8 cellular contexts compared by ENCODE assay signal in the genomic region with DNA sequence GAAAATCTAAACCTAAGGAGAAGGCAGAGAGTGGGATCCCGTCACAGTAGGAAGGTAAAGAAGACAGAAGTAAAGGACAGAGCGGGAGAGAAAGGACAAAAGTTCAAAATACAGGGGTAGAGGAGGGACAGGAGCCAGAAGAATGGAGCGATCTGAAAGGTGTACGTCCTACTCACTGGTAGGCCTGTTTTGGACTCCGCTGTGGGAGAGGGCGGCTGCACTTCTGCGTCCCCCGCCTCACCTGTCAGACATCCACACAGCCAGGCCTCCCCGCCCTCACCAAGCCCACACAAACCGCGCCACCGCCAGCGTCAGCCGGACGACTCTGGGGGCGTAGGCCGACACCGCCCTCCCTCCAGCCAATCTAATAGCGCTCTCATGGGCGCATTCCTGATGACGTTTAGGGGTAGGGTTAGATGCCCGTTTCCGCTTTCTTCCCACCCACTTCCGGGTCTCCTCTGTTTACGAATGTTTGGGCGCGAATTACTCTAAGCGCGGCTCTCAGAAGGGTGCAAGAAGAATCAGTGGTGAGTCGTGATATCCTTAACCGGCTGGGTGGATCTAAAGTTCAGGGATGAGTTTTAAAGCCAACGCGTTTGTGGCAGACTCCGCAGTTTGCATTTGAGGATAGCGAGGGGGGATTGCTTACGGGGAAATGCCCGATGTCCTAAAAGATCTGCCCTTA. TPM values are rescaled to one million over a fixed set of nuclear protein-coding genes. Genes with fewer than 3 reads are reported as not detected.
A peak's percentile ranks its signal among the peaks of the same experiment; 100 is the strongest.
DNase-seq lines count a peak whose midpoint lies in the region; ATAC-seq, FAIRE-seq and TF ChIP-seq lines count a peak whose summit lies in the region.

A gene with protein sequence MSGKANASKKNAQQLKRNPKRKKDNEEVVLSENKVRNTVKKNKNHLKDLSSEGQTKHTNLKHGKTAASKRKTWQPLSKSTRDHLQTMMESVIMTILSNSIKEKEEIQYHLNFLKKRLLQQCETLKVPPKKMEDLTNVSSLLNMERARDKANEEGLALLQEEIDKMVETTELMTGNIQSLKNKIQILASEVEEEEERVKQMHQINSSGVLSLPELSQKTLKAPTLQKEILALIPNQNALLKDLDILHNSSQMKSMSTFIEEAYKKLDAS (plus strand): TSS at position 444 of the 685 bp plus-strand sequence. CDS start 6,807 bp downstream, outside the sequence.
MMUT (minus strand) TSS at position 327 of the 685 bp plus-strand sequence. CDS start 3,787 bp downstream, outside the sequence.

- peak; percentile 94 for DNase-seq in D341Med (ENCODE audit: low spot score)
- DNase-seq in HuH-7 (ENCODE audit: low spot score): peak; percentile 75
- DNase-seq in activated CD8-positive, alpha-beta memory T cell treated with anti-CD3 and anti-CD28 coated beads, Interleukin-2, amount 50 U/mL, for 48 hours: peak; percentile 91
- DNase-seq in endothelial cell of umbilical vein (ENCODE audit: low read depth, low spot score): peak; percentile 94
- DNase-seq in midbrain (lab: John Stamatoyannopoulos, UW): peak; percentile 96
- peak; percentile 72 to 74 for DNase-seq in stimulated activated CD8-positive, alpha-beta memory T cell treated with anti-CD3 and anti-CD28 coated beads, Interleukin-2, amount 100 ng/mL, for 1 hour (ENCODE audit: low read depth in 2 of 2)

- peak within 1 kb of the TSS; percentile 97 for H3K4me3 ChIP-seq in OCI-LY3 (ENCODE audit: low read length)
- peak within 1 kb of the TSS; percentile 66 to 96 (median 92) for H3K4me3 ChIP-seq in endothelial cell of umbilical vein (replicated peaks in 1 of 3; ENCODE audit: insufficient read depth in 1 of 3, low read depth in 1 of 3, low read length in 3 of 3)

- no peak for TF ChIP-seq CTCF in OCI-LY3 (IDR thresholded peaks at IDR 0.05; ENCODE audit: low read depth, low read length)
- TF ChIP-seq CTCF in endothelial cell of umbilical vein (IDR thresholded peaks at IDR 0.05; ENCODE audit: extremely low read depth in 1 of 2, insufficient read depth in 1 of 2, low read depth in 1 of 2, low read length in 2 of 2): no peak

- H3K9ac ChIP-seq in OCI-LY3 (ENCODE audit: low read length) (peak within 1 kb of the TSS; percentile 82), endothelial cell of umbilical vein (replicated peaks; ENCODE audit: extremely low read depth, insufficient read depth, low read length) (peak within 1 kb of the TSS; percentile 77)

- FAIRE-seq in endothelial cell of umbilical vein (lab: Jason Lieb, UNC): peak; percentile 97

- no peaks in the 10 kb centered on the region for H3K27me3 ChIP-seq in OCI-LY3 (ENCODE audit: low read depth, low read length)
- no peaks in the 10 kb centered on the region for H3K27me3 ChIP-seq in endothelial cell of umbilical vein (ENCODE audit: control insufficient read depth in 2 of 2, insufficient read depth in 2 of 2, low read length in 2 of 2)

- H4K20me1 ChIP-seq in OCI-LY3 (ENCODE audit: insufficient read depth, low read length) (0 out of 2 replicates have a peak, but pooled peaks cover 3% of the 10 kb centered on the region), endothelial cell of umbilical vein (replicated peaks; ENCODE audit: control insufficient read depth, extremely low read depth, insufficient read depth, low read length) (no peaks in the 10 kb centered on the region)

- H3K36me3 ChIP-seq in OCI-LY3 (replicated peaks; ENCODE audit: low read depth, low read length) (peaks cover 12% of the 10 kb centered on the region), endothelial cell of umbilical vein (ENCODE audit: control insufficient read depth in 2 of 2, extremely low read depth in 1 of 2, insufficient read depth in 2 of 2, low read length in 2 of 2) (no peaks in the 10 kb centered on the region)

- H3K79me2 ChIP-seq in OCI-LY3 (ENCODE audit: low read length) (peaks cover 62% of the 10 kb centered on the region), endothelial cell of umbilical vein (ENCODE audit: control insufficient read depth, insufficient read depth, low read length) (peaks cover 20% of the 10 kb centered on the region)

- CTCF ChIA-PET in endothelial cell of umbilical vein (lab: Charles Lee): interaction anchor here (1.0 kb wide), 1 partner anchor 10 kb away, joined by 5 read pairs; no protein-coding TSS in a partner anchor

- peak within 1 kb of the TSS; percentile 51 for H3K27ac ChIP-seq in OCI-LY3 (ENCODE audit: low read length)
- peak within 1 kb of the TSS; percentile 68 for H3K27ac ChIP-seq in endothelial cell of umbilical vein (ENCODE audit: insufficient read depth, low read depth, low read length)

- H3K4me2 ChIP-seq in OCI-LY3 (ENCODE audit: low read length) (peak within 1 kb of the TSS; percentile 90), endothelial cell of umbilical vein (ENCODE audit: insufficient read depth, low read length) (peak within 1 kb of the TSS; percentile 96)

- H2AFZ ChIP-seq in OCI-LY3 (ENCODE audit: low read depth, low read length): peak within 1 kb of the TSS; percentile 92
- H2AFZ ChIP-seq in endothelial cell of umbilical vein (ENCODE audit: low read depth, low read length): peak within 1 kb of the TSS; percentile 96

- H3K9me3 ChIP-seq in OCI-LY3 (ENCODE audit: insufficient read depth, low read length): no peaks in the 10 kb centered on the region
- no peaks in the 10 kb centered on the region for H3K9me3 ChIP-seq in endothelial cell of umbilical vein (replicated peaks; ENCODE audit: control insufficient read depth, insufficient read depth, low read length)

- no peaks in the 10 kb centered on the region for H3K9me1 ChIP-seq in endothelial cell of umbilical vein (replicated peaks; ENCODE audit: control insufficient read depth, extremely low read depth, insufficient read depth, low read length)

- no TSS peak for BruUV-seq in endothelial cell of umbilical vein (replicated peaks; lab: Mats Ljungman, UMichigan)

- intact Hi-C loops in endothelial cell of umbilical vein (cut with micrococcal nuclease): loop anchor here (1.0 kb wide), 2 partner anchors 69 to 144 kb away; no protein-coding TSS in a partner anchor

- peak; percentile 99 for ATAC-seq in GM21515 (IDR thresholded peaks at IDR 0.05; ENCODE audit: unreplicated experiment)

- POLR2A ChIA-PET in endothelial cell of umbilical vein (lab: Charles Lee): no interaction called here

- dilution Hi-C loops in endothelial cell of umbilical vein (cut with MboI; ENCODE audit: extremely low pct_ligation_motif_present, low sequenced_read_pairs): no loop called here

- H3K4me1 ChIP-seq in OCI-LY3 (ENCODE audit: low read length): peaks cover 34% of the 10 kb centered on the region
- H3K4me1 ChIP-seq in endothelial cell of umbilical vein (ENCODE audit: control insufficient read depth, extremely low read depth, insufficient read depth, low read length): peaks cover 19% of the 10 kb centered on the region

- TF ChIP-seq POLR2A in endothelial cell of umbilical vein (IDR thresholded peaks at IDR 0.05; ENCODE audit: low read depth, low read length): peak; percentile 72

TF ChIP-seq in endothelial cell of umbilical vein, 7 proteins besides CTCF, POLR2A, EP300 and RAD21:
- TF ChIP-seq POLR2AphosphoS5 (IDR thresholded peaks at IDR 0.05; ENCODE audit: insufficient read depth, low read depth, low read length) (peak; percentile 74), MYC (IDR thresholded peaks at IDR 0.05; ENCODE audit: low read depth, low read length) (no peak)

RNA-seq across cellular contexts. Expression of the first gene that starts in this region (rescaled TPM):
- 8.0 and 8.2 TPM in 2 replicates for total RNA-seq in endothelial cell of umbilical vein
- 2.2 and 3.3 TPM in 2 replicates for polyA plus RNA-seq in endothelial cell of umbilical vein
- polyA plus RNA-seq in endothelial cell of umbilical vein (2011; cell fraction: cytosol; rRNA removed): 3.9 and 5.1 TPM in 2 replicates
- polyA plus RNA-seq in endothelial cell of umbilical vein (2011; cell fraction: nucleus; rRNA removed): 3.3 and 5.0 TPM in 2 replicates
- 3.8 and 7.1 TPM in 2 replicates for polyA plus RNA-seq in endothelial cell of umbilical vein (2012)
- polyA minus RNA-seq in endothelial cell of umbilical vein: 0.79 and 1.2 TPM in 2 replicates
- polyA minus RNA-seq in endothelial cell of umbilical vein (2011; cell fraction: cytosol; rRNA and poly(A)+ RNA removed): 1.8 TPM
- polyA minus RNA-seq in endothelial cell of umbilical vein (2011; cell fraction: nucleus; rRNA and poly(A)+ RNA removed): 0.87 and 2.0 TPM in 2 replicates

RNA-seq across cellular contexts. Expression of gene MMUT, which starts in this region (rescaled TPM):
- total RNA-seq in endothelial cell of umbilical vein: 15.7 and 16.2 TPM in 2 replicates
- 6.6 and 7.8 TPM in 2 replicates for polyA plus RNA-seq in endothelial cell of umbilical vein
- polyA plus RNA-seq in endothelial cell of umbilical vein (2011; cell fraction: cytosol; rRNA removed): 7.9 and 8.1 TPM in 2 replicates
- polyA plus RNA-seq in endothelial cell of umbilical vein (2011; cell fraction: nucleus; rRNA removed): 14.3 and 17.5 TPM in 2 replicates
- 12.3 and 12.7 TPM in 2 replicates for polyA plus RNA-seq in endothelial cell of umbilical vein (2012)
- polyA minus RNA-seq in endothelial cell of umbilical vein: 12.9 and 15.1 TPM in 2 replicates
- polyA minus RNA-seq in endothelial cell of umbilical vein (2011; cell fraction: cytosol; rRNA and poly(A)+ RNA removed): 7.0 TPM
- 7.5 and 9.2 TPM in 2 replicates for polyA minus RNA-seq in endothelial cell of umbilical vein (2011; cell fraction: nucleus; rRNA and poly(A)+ RNA removed)

Comparison
In these comparisons a context has a peak if more than half of its experiments do, and no peak if none do; other contexts are left out.
1. Peak in every context shown above with its lines: DNase-seq, ATAC-seq, H3K4me3 ChIP-seq and H3K27ac ChIP-seq.